14 cellular contexts compared by ENCODE assay signal in genomic region chr14:104867371-104868059, GRCh38. TPM values are rescaled to one million over a fixed set of nuclear protein-coding genes. Genes with fewer than 3 reads are reported as not detected.
DNase-seq lines count a peak whose midpoint lies in the region; ATAC-seq, FAIRE-seq and TF ChIP-seq lines count a peak whose summit lies in the region.
"Had no signal": no experiment of that assay in that cellular context is flagged by ENCODE, and none has a peak within 500 bp of the region (broad histone marks: within the 10 kb centered on the region; RNA-seq: fewer than 3 reads in every experiment).

No MANE protein-coding gene starts in this region.

- TF ChIP-seq POLR2A in H54 (IDR thresholded peaks at IDR 0.05; ENCODE audit: low read depth, low read length): no peak

- H3K36me3 ChIP-seq in CD4-positive, CD25-positive, alpha-beta regulatory T cell (ENCODE audit: control insufficient read depth, insufficient read depth, low read length): no peaks in the 10 kb centered on the region

- no peaks in the 10 kb centered on the region for H3K9me3 Mint-ChIP-seq in CD4-positive, CD25-positive, alpha-beta regulatory T cell
- H3K9me3 Mint-ChIP-seq in activated T-helper 1 cell treated with anti-CD3 and anti-CD28 coated beads, Interleukin-12 subunit alpha, Interleukin-12 subunit beta, Interleukin-2, Interleukin-4 antibody, amounts not matched to agents 30 ng/mL and 10 ng/mL and 1 ng/mL, durations not matched to agents 14 hours and 24 hours and 36 hours: no peaks in the 10 kb centered on the region
- peaks cover 0 to 2% (median 0%) of the 10 kb centered on the region in 7 donors for H3K9me3 Mint-ChIP-seq in naive B cell

- no peak for DNase-seq in CD4-positive, CD25-positive, alpha-beta regulatory T cell
- no peak for DNase-seq in activated T-helper 1 cell treated with anti-CD3 and anti-CD28 coated beads, Interleukin-12 subunit alpha, Interleukin-12 subunit beta, Interleukin-2, Interleukin-4 antibody, amounts not matched to agents 30 ng/mL and 10 ng/mL and 1 ng/mL, durations not matched to agents 14 hours and 24 hours and 36 hours (ENCODE audit: low spot score)
- no peak for DNase-seq in naive B cell
- no peak for DNase-seq in frontal cortex (ENCODE audit: low spot score in 2 of 2)
- DNase-seq in H54 (ENCODE audit: insufficient read length, low spot score): no peak
- DNase-seq in DMS153 (lab: John Stamatoyannopoulos, UW): no peak
- DNase-seq: COR-L47, hippocampal formation, NCI-H1092 had no signal

- H3K36me3 Mint-ChIP-seq in CD4-positive, CD25-positive, alpha-beta regulatory T cell: no peaks in the 10 kb centered on the region
- H3K36me3 Mint-ChIP-seq in activated T-helper 1 cell treated with anti-CD3 and anti-CD28 coated beads, Interleukin-12 subunit alpha, Interleukin-12 subunit beta, Interleukin-2, Interleukin-4 antibody, amounts not matched to agents 30 ng/mL and 10 ng/mL and 1 ng/mL, durations not matched to agents 14 hours and 24 hours and 36 hours (ENCODE audit: low read depth): no peaks in the 10 kb centered on the region
- H3K36me3 Mint-ChIP-seq in naive B cell: no peaks in the 10 kb centered on the region

- FAIRE-seq in frontal cortex (lab: Jason Lieb, UNC) (no peak), H54 (lab: Jason Lieb, UNC) (no peak)
- FAIRE-seq: bronchial epithelial cell, endothelial cell of umbilical vein had no signal

- no peak for TF ChIP-seq CTCF in 22Rv1 (IDR thresholded peaks at IDR 0.05)

- intact Hi-C loops in activated T-helper 1 cell treated with anti-CD3 and anti-CD28 coated beads, Interleukin-12 subunit alpha, Interleukin-12 subunit beta, Interleukin-2, Interleukin-4 antibody, amounts not matched to agents 30 ng/mL and 10 ng/mL and 1 ng/mL, durations not matched to agents 14 hours and 24 hours and 36 hours (cut with micrococcal nuclease): loop anchor here (5.0 kb wide), 1 partner anchor 100 kb away; no protein-coding TSS in a partner anchor

- H3K4me1 Mint-ChIP-seq in CD4-positive, CD25-positive, alpha-beta regulatory T cell: peaks cover 0 to 18% (median under 1%) of the 10 kb centered on the region in 4 donors
- H3K4me1 Mint-ChIP-seq in activated T-helper 1 cell treated with anti-CD3 and anti-CD28 coated beads, Interleukin-12 subunit alpha, Interleukin-12 subunit beta, Interleukin-2, Interleukin-4 antibody, amounts not matched to agents 30 ng/mL and 10 ng/mL and 1 ng/mL, durations not matched to agents 14 hours and 24 hours and 36 hours (ENCODE audit: low read depth): peaks cover 12% of the 10 kb centered on the region
- peaks cover 13 to 24% (median 22%) of the 10 kb centered on the region in 3 donors for H3K4me1 Mint-ChIP-seq in naive B cell

- H3K4me3 Mint-ChIP-seq in CD4-positive, CD25-positive, alpha-beta regulatory T cell: peak overlapping the region; percentile 29 to 78 (median 56)
- H3K4me3 Mint-ChIP-seq in activated T-helper 1 cell treated with anti-CD3 and anti-CD28 coated beads, Interleukin-12 subunit alpha, Interleukin-12 subunit beta, Interleukin-2, Interleukin-4 antibody, amounts not matched to agents 30 ng/mL and 10 ng/mL and 1 ng/mL, durations not matched to agents 14 hours and 24 hours and 36 hours: peak overlapping the region; percentile 70
- peak overlapping the region in 5 of 8 donors; percentile 29 to 87 (median 76) for H3K4me3 Mint-ChIP-seq in naive B cell

- H3K27ac Mint-ChIP-seq in CD4-positive, CD25-positive, alpha-beta regulatory T cell: peak overlapping the region in 1 of 3 donors; percentile 75
- no peak overlapping the region for H3K27ac Mint-ChIP-seq in activated T-helper 1 cell treated with anti-CD3 and anti-CD28 coated beads, Interleukin-12 subunit alpha, Interleukin-12 subunit beta, Interleukin-2, Interleukin-4 antibody, amounts not matched to agents 30 ng/mL and 10 ng/mL and 1 ng/mL, durations not matched to agents 14 hours and 24 hours and 36 hours
- H3K27ac Mint-ChIP-seq in naive B cell: peak overlapping the region in 1 of 6 donors; percentile 97

- peaks cover 16% of the 10 kb centered on the region for H3K27me3 Mint-ChIP-seq in CD4-positive, CD25-positive, alpha-beta regulatory T cell
- peaks cover 12% of the 10 kb centered on the region for H3K27me3 Mint-ChIP-seq in activated T-helper 1 cell treated with anti-CD3 and anti-CD28 coated beads, Interleukin-12 subunit alpha, Interleukin-12 subunit beta, Interleukin-2, Interleukin-4 antibody, amounts not matched to agents 30 ng/mL and 10 ng/mL and 1 ng/mL, durations not matched to agents 14 hours and 24 hours and 36 hours (ENCODE audit: insufficient read depth)
- H3K27me3 Mint-ChIP-seq in naive B cell: peaks cover 10 to 76% (median 61%) of the 10 kb centered on the region in 3 donors

- no peaks in the 10 kb centered on the region for H3K9me3 ChIP-seq in CD4-positive, CD25-positive, alpha-beta regulatory T cell (ENCODE audit: control insufficient read depth in 2 of 2, low read length in 2 of 2)

- peaks cover 20% of the 10 kb centered on the region for H3K4me1 ChIP-seq in CD4-positive, CD25-positive, alpha-beta regulatory T cell (ENCODE audit: control insufficient read depth, insufficient read depth, low read length, poor library complexity, severe bottlenecking)

- no peak for ATAC-seq in CD4-positive, CD25-positive, alpha-beta regulatory T cell (ENCODE audit: low read depth in 2 of 2)
- no peak for ATAC-seq in naive B cell (ENCODE audit: low read depth in 2 of 2)
- ATAC-seq in HG02763 (IDR thresholded peaks at IDR 0.05; ENCODE audit: unreplicated experiment): no peak

- H3K27ac ChIP-seq in 22Rv1: 0 out of 2 replicates have a peak overlapping the region, but pooled peaks have one; percentile 91
- no peak overlapping the region for H3K27ac ChIP-seq in CD4-positive, CD25-positive, alpha-beta regulatory T cell (ENCODE audit: insufficient read depth, low read length, poor library complexity, severe bottlenecking)

- no peak overlapping the region for H3K4me3 ChIP-seq in CD4-positive, CD25-positive, alpha-beta regulatory T cell (ENCODE audit: low read depth, low read length)

- H3K27me3 ChIP-seq in CD4-positive, CD25-positive, alpha-beta regulatory T cell (ENCODE audit: control insufficient read depth, insufficient read depth, low read length): no peaks in the 10 kb centered on the region

RNA-seq across cellular contexts. Expression of gene CEP170B, which starts 2.4 kb away (rescaled TPM):
- 3.1 TPM for total RNA-seq in CD4-positive, CD25-positive, alpha-beta regulatory T cell
- polyA plus RNA-seq in CD4-positive, CD25-positive, alpha-beta regulatory T cell: under 1 TPM in 1 of 4 donors, not detected in 3; 0.03 TPM
- total RNA-seq in activated T-helper 1 cell treated with anti-CD3 and anti-CD28 coated beads, Interleukin-12 subunit alpha, Interleukin-12 subunit beta, Interleukin-2, Interleukin-4 antibody, amounts not matched to agents 30 ng/mL and 10 ng/mL and 1 ng/mL, durations not matched to agents 14 hours and 24 hours and 36 hours: 9.8 and 10.7 TPM in 2 replicates
- not detected for polyA plus RNA-seq in naive B cell (ENCODE audit: low read depth in 6 of 6)
- total RNA-seq in frontal cortex: 18.3 TPM

RNA-seq across cellular contexts. Expression of gene PLD4, which starts 57.2 kb away (rescaled TPM):
- not detected for total RNA-seq in CD4-positive, CD25-positive, alpha-beta regulatory T cell
- under 1 TPM in 2 of 4 donors, not detected in 2; 0.34 to 0.69 TPM for polyA plus RNA-seq in CD4-positive, CD25-positive, alpha-beta regulatory T cell
- 0.10 and 0.21 TPM in 2 replicates for total RNA-seq in activated T-helper 1 cell treated with anti-CD3 and anti-CD28 coated beads, Interleukin-12 subunit alpha, Interleukin-12 subunit beta, Interleukin-2, Interleukin-4 antibody, amounts not matched to agents 30 ng/mL and 10 ng/mL and 1 ng/mL, durations not matched to agents 14 hours and 24 hours and 36 hours
- 100 to 1,000 TPM in 5 of 6 donors, 10 to 100 TPM in 1; 77.4 to 264 (median 182) TPM for polyA plus RNA-seq in naive B cell (ENCODE audit: low read depth in 6 of 6)
- total RNA-seq in frontal cortex: 3.7 TPM
- total RNA-seq: bronchial epithelial cell, NCI-H460 had no signal
